ENCODE assay signal across 22 cellular contexts in genomic region chr7:89761173-89761572, GRCh38.
A peak's percentile ranks its signal among the peaks of the same experiment; 100 is the strongest.
DNase-seq lines count a peak whose midpoint lies in the region; ATAC-seq and TF ChIP-seq lines count a peak whose summit lies in the region.
"Had no signal": no experiment of that assay in that cellular context is flagged by ENCODE, and none has a peak within 500 bp of the region (broad histone marks: within the 10 kb centered on the region; RNA-seq: fewer than 3 reads in every experiment).

No MANE protein-coding gene starts in this region.

- H3K36me3 ChIP-seq in naive thymus-derived CD4-positive, alpha-beta T cell (ENCODE audit: control insufficient read depth in 2 of 3, insufficient read depth in 3 of 3, low read length in 3 of 3): no peaks in the 10 kb centered on the region
- H3K36me3 ChIP-seq in PC-9 (ENCODE audit: low read depth): no peaks in the 10 kb centered on the region

- no peaks in the 10 kb centered on the region for H3K27me3 Mint-ChIP-seq in naive thymus-derived CD4-positive, alpha-beta T cell
- no peaks in the 10 kb centered on the region for H3K27me3 Mint-ChIP-seq in stimulated activated naive B cell treated with anti-CD40 and anti-IgM and Interleukin-4, amounts not matched to agents 10 μg/mL and 1 μg/mL and 100 μg/mL, for 72 hours

- no peaks in the 10 kb centered on the region for H3K27me3 ChIP-seq in naive thymus-derived CD4-positive, alpha-beta T cell (ENCODE audit: control insufficient read depth in 2 of 2, insufficient read depth in 2 of 2, low read length in 2 of 2)
- H3K27me3 ChIP-seq in PC-9 (ENCODE audit: insufficient read depth, low read depth): no peaks in the 10 kb centered on the region

- no peaks in the 10 kb centered on the region for H3F3A ChIP-seq in PC-9 (ENCODE audit: insufficient read depth, low read depth)

- intact Hi-C loops in cardiac septum (cut with DNase I): no loop called here
- intact Hi-C loops in Right ventricle myocardium superior (cut with DNase I): no loop called here
- intact Hi-C loops in naive thymus-derived CD4-positive, alpha-beta T cell (cut with micrococcal nuclease): no loop called here
- intact Hi-C loops in PC-9 (cut with micrococcal nuclease; ENCODE audit: unreplicated experiment): no loop called here

- H3K9me2 ChIP-seq in PC-9 (ENCODE audit: insufficient read depth): no peaks in the 10 kb centered on the region

- DNase-seq in cardiac septum (ENCODE audit: low spot score) (peak; percentile 68), Right ventricle myocardium superior (no peak), PC-9 (no peak), SIG-M5 (lab: John Stamatoyannopoulos, UW) (no peak), H4 (ENCODE audit: low spot score) (no peak)
- DNase-seq in naive thymus-derived CD4-positive, alpha-beta T cell: no peak
- DNase-seq in stimulated activated naive B cell treated with anti-CD40 and anti-IgM and Interleukin-4, amounts not matched to agents 10 μg/mL and 1 μg/mL and 100 μg/mL, for 72 hours: no peak
- DNase-seq: AML-193; C1 segment of cervical spinal cord; CD8-positive, alpha-beta T cell; DND-41; GM23248; IMR-90; NCI-H1105; NCI-H146; NCI-H2029; NCI-H2227 treated with DMSO at 0.1 percent for 48 hours; NCI-H510A had no signal

- ATAC-seq in Right ventricle myocardium superior (ENCODE audit: poor library complexity): no peak
- peak; percentile 31 for ATAC-seq in naive thymus-derived CD4-positive, alpha-beta T cell
- peak; percentile 22 to 31 for ATAC-seq in stimulated activated naive B cell treated with anti-CD40 and anti-IgM and Interleukin-4, amounts not matched to agents 10 μg/mL and 1 μg/mL and 100 μg/mL, for 72 hours (replicated peaks)
- ATAC-seq in HG03159 (IDR thresholded peaks at IDR 0.05; ENCODE audit: unreplicated experiment): no peak
- ATAC-seq: CD8-positive, alpha-beta T cell; HCT116; Panc1 had no signal

- H3K4me2 ChIP-seq in PC-9: no peak overlapping the region
- H3K4me2 ChIP-seq: KMS-11 had no signal

- H3K4me1 Mint-ChIP-seq in naive thymus-derived CD4-positive, alpha-beta T cell: no peaks in the 10 kb centered on the region
- no peaks in the 10 kb centered on the region for H3K4me1 Mint-ChIP-seq in stimulated activated naive B cell treated with anti-CD40 and anti-IgM and Interleukin-4, amounts not matched to agents 10 μg/mL and 1 μg/mL and 100 μg/mL, for 72 hours

- no peaks in the 10 kb centered on the region for H3K4me1 ChIP-seq in naive thymus-derived CD4-positive, alpha-beta T cell (ENCODE audit: control insufficient read depth in 2 of 2, insufficient read depth in 2 of 2, low read length in 2 of 2)
- H3K4me1 ChIP-seq in PC-9 (replicated peaks; ENCODE audit: insufficient read depth): no peaks in the 10 kb centered on the region

- H3K9me3 ChIP-seq in naive thymus-derived CD4-positive, alpha-beta T cell (ENCODE audit: control insufficient read depth in 2 of 3, low read length in 3 of 3): no peaks in the 10 kb centered on the region
- no peaks in the 10 kb centered on the region for H3K9me3 ChIP-seq in PC-9 (ENCODE audit: insufficient read depth, low read depth)

- H3K4me3 ChIP-seq in naive thymus-derived CD4-positive, alpha-beta T cell (ENCODE audit: low read length): no peak overlapping the region
- no peak overlapping the region for H3K4me3 ChIP-seq in PC-9
- H3K4me3 ChIP-seq: GM23248 had no signal

- H3K27ac ChIP-seq in naive thymus-derived CD4-positive, alpha-beta T cell (ENCODE audit: low read depth, low read length): no peak overlapping the region
- H3K27ac ChIP-seq in PC-9: no peak overlapping the region
- H3K27ac ChIP-seq: GM23248, KMS-11 had no signal

- no peaks in the 10 kb centered on the region for H4K20me1 ChIP-seq in PC-9 (ENCODE audit: insufficient read depth)

- no peak overlapping the region for H2AFZ ChIP-seq in PC-9
- H2AFZ ChIP-seq: GM23248 had no signal

- CTCF ChIA-PET in naive thymus-derived CD4-positive, alpha-beta T cell (lab: Charles Lee): no interaction called here
- CTCF ChIA-PET in PC-9 (lab: Charles Lee): no interaction called here

- POLR2A ChIA-PET in naive thymus-derived CD4-positive, alpha-beta T cell (lab: Charles Lee): no interaction called here
- POLR2A ChIA-PET in PC-9 (lab: Charles Lee; ENCODE audit: unreplicated experiment): no interaction called here

- BruUV-seq in PC-9 (replicated peaks; lab: Mats Ljungman, UMichigan): no TSS peak

- H3K27ac Mint-ChIP-seq in naive thymus-derived CD4-positive, alpha-beta T cell: no peak overlapping the region
- H3K27ac Mint-ChIP-seq in stimulated activated naive B cell treated with anti-CD40 and anti-IgM and Interleukin-4, amounts not matched to agents 10 μg/mL and 1 μg/mL and 100 μg/mL, for 72 hours: no peak overlapping the region
- H3K27ac Mint-ChIP-seq: CD8-positive, alpha-beta T cell had no signal

- H3K4me3 Mint-ChIP-seq in naive thymus-derived CD4-positive, alpha-beta T cell: no peak overlapping the region
- no peak overlapping the region for H3K4me3 Mint-ChIP-seq in stimulated activated naive B cell treated with anti-CD40 and anti-IgM and Interleukin-4, amounts not matched to agents 10 μg/mL and 1 μg/mL and 100 μg/mL, for 72 hours
- H3K4me3 Mint-ChIP-seq: CD8-positive, alpha-beta T cell had no signal

- H3K36me3 Mint-ChIP-seq in naive thymus-derived CD4-positive, alpha-beta T cell: no peaks in the 10 kb centered on the region
- H3K36me3 Mint-ChIP-seq in stimulated activated naive B cell treated with anti-CD40 and anti-IgM and Interleukin-4, amounts not matched to agents 10 μg/mL and 1 μg/mL and 100 μg/mL, for 72 hours: no peaks in the 10 kb centered on the region
- H3K36me3 Mint-ChIP-seq: CD8-positive, alpha-beta T cell had no signal

- no peak for TF ChIP-seq CTCF in PC-9 (conservative IDR thresholded peaks at IDR 0.05)

- H3K79me2 ChIP-seq in PC-9 (ENCODE audit: low read depth): no peaks in the 10 kb centered on the region

- no peaks in the 10 kb centered on the region for H3K9me3 Mint-ChIP-seq in naive thymus-derived CD4-positive, alpha-beta T cell
- H3K9me3 Mint-ChIP-seq in stimulated activated naive B cell treated with anti-CD40 and anti-IgM and Interleukin-4, amounts not matched to agents 10 μg/mL and 1 μg/mL and 100 μg/mL, for 72 hours: no peaks in the 10 kb centered on the region
- H3K9me3 Mint-ChIP-seq: CD8-positive, alpha-beta T cell had no signal

Comparison
In these comparisons a context has a peak if more than half of its experiments do, and no peak if none do; other contexts are left out.
1. ATAC-seq: peak in naive thymus-derived CD4-positive, alpha-beta T cell (single experiment) and stimulated activated naive B cell treated with anti-CD40 and anti-IgM and Interleukin-4, amounts not matched to agents 10 μg/mL and 1 μg/mL and 100 μg/mL, for 72 hours (2 of 2); none in Right ventricle myocardium superior (single experiment) and HG03159 (single experiment).